Comparison of ENCODE assay signal across 8 cellular contexts in genomic region chr15:98088307-98088706, GRCh38.
DNase-seq lines count a peak whose midpoint lies in the region; ATAC-seq, FAIRE-seq and TF ChIP-seq lines count a peak whose summit lies in the region.
"Not testable (repeated sequence)": the region's sequence is repeated elsewhere in the genome, so short reads cannot be mapped to it uniquely, and the experiment has no call there.

No MANE protein-coding gene starts in this region.

- not testable (repeated sequence) for H3K4me3 Mint-ChIP-seq in activated CD8-positive, alpha-beta T cell treated with anti-CD3 and anti-CD28 coated beads for 36 hours

- CTCF ChIA-PET in A549 (lab: Yijun Ruan, JAX): interaction anchor here (0.6 to 1.1 kb wide), 2 partner anchors 61 to 89 kb away, joined by 3 to 4 read pairs; no protein-coding TSS in a partner anchor
- CTCF ChIA-PET in activated CD8-positive, alpha-beta T cell treated with anti-CD3 and anti-CD28 coated beads for 36 hours (lab: Charles Lee): interaction anchor here (1.8 kb wide), 1 partner anchor 206 kb away, joined by 4 read pairs; no protein-coding TSS in a partner anchor

- peak; percentile 100 for ATAC-seq in A549
- ATAC-seq in GM19043 (IDR thresholded peaks at IDR 0.05; ENCODE audit: low read depth, unreplicated experiment): peak; percentile 81
- ATAC-seq in GM21619 (IDR thresholded peaks at IDR 0.05; ENCODE audit: unreplicated experiment): peak; percentile 78
- peak; percentile 76 for ATAC-seq in HG02943 (IDR thresholded peaks at IDR 0.05; ENCODE audit: low read depth, unreplicated experiment)
- peak; percentile 90 for ATAC-seq in HG03457 (IDR thresholded peaks at IDR 0.05; ENCODE audit: unreplicated experiment)
- ATAC-seq in activated CD8-positive, alpha-beta T cell treated with anti-CD3 and anti-CD28 coated beads for 36 hours: peak; percentile 97
- ATAC-seq in heart left ventricle: peak in 3 of 4 donors; percentile 65 to 73 (median 66)
- peak; percentile 99 to 100 (median 100) for ATAC-seq in psoas muscle

- POLR2A ChIA-PET in A549 (lab: Yijun Ruan, JAX); activated CD8-positive, alpha-beta T cell treated with anti-CD3 and anti-CD28 coated beads for 36 hours (lab: Charles Lee): not testable (repeated sequence)

- not testable (repeated sequence) for DNase-seq in A549 (ENCODE audit: low read depth in 1 of 2, low spot score in 1 of 2); activated CD8-positive, alpha-beta T cell treated with anti-CD3 and anti-CD28 coated beads for 36 hours; heart left ventricle; psoas muscle

- not testable (repeated sequence) for TF ChIP-seq CTCF in A549 (IDR thresholded peaks at IDR 0.05); activated CD8-positive, alpha-beta T cell treated with anti-CD3 and anti-CD28 coated beads for 36 hours (IDR thresholded peaks at IDR 0.05); heart left ventricle (IDR thresholded peaks at IDR 0.05); psoas muscle (IDR thresholded peaks at IDR 0.05)

- H3K27me3 ChIP-seq in heart left ventricle; psoas muscle (ENCODE audit: insufficient read depth in 3 of 3, low read length in 2 of 3): not testable (repeated sequence)

- not testable (repeated sequence) for H3K4me1 ChIP-seq in A549, heart left ventricle, psoas muscle

- H3K4me2 ChIP-seq in A549: not testable (repeated sequence)

- not testable (repeated sequence) for H3K27ac Mint-ChIP-seq in activated CD8-positive, alpha-beta T cell treated with anti-CD3 and anti-CD28 coated beads for 36 hours

- H3K4me1 Mint-ChIP-seq in activated CD8-positive, alpha-beta T cell treated with anti-CD3 and anti-CD28 coated beads for 36 hours (ENCODE audit: low read depth): not testable (repeated sequence)

- H3K36me3 Mint-ChIP-seq in activated CD8-positive, alpha-beta T cell treated with anti-CD3 and anti-CD28 coated beads for 36 hours (ENCODE audit: low read depth): not testable (repeated sequence)

- not testable (repeated sequence) for H3K36me3 ChIP-seq in heart left ventricle; psoas muscle (ENCODE audit: insufficient read depth in 1 of 2, low read depth in 1 of 2)

- peak; percentile 49 for FAIRE-seq in A549 (lab: Jason Lieb, UNC)

- H3K9me3 Mint-ChIP-seq in activated CD8-positive, alpha-beta T cell treated with anti-CD3 and anti-CD28 coated beads for 36 hours: not testable (repeated sequence)

- not testable (repeated sequence) for H3K27ac ChIP-seq in A549, heart left ventricle, psoas muscle

- not testable (repeated sequence) for TF ChIP-seq RAD21 in A549 (conservative IDR thresholded peaks at IDR 0.05 in 1 of 2, IDR thresholded peaks at IDR 0.05 in 1 of 2)

- intact Hi-C loops in activated CD8-positive, alpha-beta T cell treated with anti-CD3 and anti-CD28 coated beads for 36 hours (cut with micrococcal nuclease); heart left ventricle (cut with DNase I): not testable (repeated sequence)
- intact Hi-C loops in psoas muscle (cut with DNase I): loop anchor here in 1 of 2 donors (5.0 kb wide), 1 partner anchor 91 kb away; no protein-coding TSS in a partner anchor

- H3K27me3 Mint-ChIP-seq in activated CD8-positive, alpha-beta T cell treated with anti-CD3 and anti-CD28 coated beads for 36 hours: not testable (repeated sequence)

- H3K4me3 ChIP-seq in A549, heart left ventricle, psoas muscle: not testable (repeated sequence)

- not testable (repeated sequence) for H3K9me3 ChIP-seq in A549, psoas muscle
- peaks cover 0 to 11% (median 4%) of the 10 kb centered on the region in 12 donors for H3K9me3 ChIP-seq in heart left ventricle

- TF ChIP-seq POLR2A in A549 (IDR thresholded peaks at IDR 0.05; ENCODE audit: low read length); heart left ventricle (IDR thresholded peaks at IDR 0.05): not testable (repeated sequence)

- TF ChIP-seq EP300 in A549 (IDR thresholded peaks at IDR 0.05): not testable (repeated sequence)

- 55% methylated on average over 13 of the region's 22 CpGs for WGBS in A549 (ENCODE audit: missing lambda C conversion rate)
- WGBS in heart left ventricle, 4 donors: 61 to 91% (median 77%) methylated on average over 12 to 14 of the region's 22 CpGs
- WGBS in psoas muscle, 3 donors: 89 to 91% (median 90%) methylated on average over 9 to 14 of the region's 22 CpGs
